Comparison of ENCODE assay signal across 8 cellular contexts in the genomic region with DNA sequence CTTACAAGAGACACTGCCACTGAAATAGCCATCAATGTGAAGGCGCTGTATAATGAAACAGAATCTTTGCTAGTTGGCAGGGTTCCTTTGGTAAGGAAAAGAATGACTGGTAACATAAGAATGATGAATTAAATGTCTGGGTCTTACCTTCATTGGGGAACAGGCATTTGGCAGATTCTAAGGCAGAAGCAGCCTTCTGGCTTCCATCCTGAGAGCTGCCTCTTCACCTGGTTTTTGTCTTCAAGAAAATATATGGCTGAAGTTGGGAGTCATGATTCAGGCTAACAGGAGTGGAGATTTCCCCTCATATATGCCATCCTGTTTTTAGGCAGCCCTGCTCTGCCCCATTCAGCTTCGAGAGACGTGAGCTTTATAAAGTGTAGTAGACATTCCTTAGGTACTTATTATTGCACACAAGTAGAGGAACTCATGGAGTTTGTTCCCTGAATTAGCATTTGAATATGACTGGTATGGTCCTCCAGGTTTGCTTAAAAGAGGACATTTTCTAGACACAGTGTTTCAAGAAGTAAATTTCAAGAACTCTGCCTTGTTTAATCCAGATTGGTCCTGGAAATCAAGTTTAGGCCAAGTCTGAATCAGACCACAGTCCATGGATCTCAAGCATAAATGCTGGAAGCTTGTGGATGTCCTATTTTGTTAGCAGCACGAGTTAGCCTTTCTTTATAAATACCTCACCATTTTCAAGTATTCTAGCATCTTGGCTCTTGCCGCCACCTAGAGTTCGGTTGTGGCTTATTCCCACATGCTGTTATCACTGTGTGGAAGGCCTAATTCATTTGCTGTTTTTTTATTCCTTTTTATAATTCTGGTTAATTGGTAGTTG. TPM values are rescaled to one million over a fixed set of nuclear protein-coding genes. Genes with fewer than 3 reads are reported as not detected.
DNase-seq lines count a peak whose midpoint lies in the region; ATAC-seq and TF ChIP-seq lines count a peak whose summit lies in the region.

No MANE protein-coding gene starts in this region.

- H3K4me3 Mint-ChIP-seq in activated T-cell treated with anti-CD3 and anti-CD28 coated beads, Interleukin-2, amount 50 U/mL, for 4 hours, result no peak overlapping the region
- no peak overlapping the region for H3K4me3 Mint-ChIP-seq in activated CD8-positive, alpha-beta T cell treated with anti-CD3 and anti-CD28 coated beads, Interleukin-2, amount 10 ng/mL, durations not matched to agents 7 days and 5 days

- no peak overlapping the region for H3K9ac ChIP-seq in MM.1S (ENCODE audit: low read length)
- 0 out of 2 replicates have a peak overlapping the region, but pooled peaks have one; percentile 9 for H3K9ac ChIP-seq in iPS-20b (ENCODE audit: low read depth, low read length)

- H3K4me1 ChIP-seq in MM.1S (ENCODE audit: low read length), result no peaks in the 10 kb centered on the region
- peaks cover 18% of the 10 kb centered on the region for H3K4me1 ChIP-seq in iPS-20b (ENCODE audit: insufficient read depth, low read length)

- no peak overlapping the region for H3K27ac Mint-ChIP-seq in activated CD8-positive, alpha-beta T cell treated with anti-CD3 and anti-CD28 coated beads, Interleukin-2, amount 10 ng/mL, durations not matched to agents 7 days and 5 days

- no peaks in the 10 kb centered on the region for H3K79me2 ChIP-seq in MM.1S (ENCODE audit: low read length)

- no peak overlapping the region for H3K27ac ChIP-seq in MM.1S (ENCODE audit: low read length)
- no peak overlapping the region for H3K27ac ChIP-seq in iPS-20b (ENCODE audit: low read length)

- CTCF ChIA-PET in activated CD8-positive, alpha-beta T cell treated with anti-CD3 and anti-CD28 coated beads, Interleukin-2, amount 10 ng/mL, durations not matched to agents 7 days and 5 days (lab: Charles Lee), result interaction anchor here (1.0 to 1.9 kb wide), 5 partner anchors 12 to 547 kb away, joined by 3 to 14 read pairs (median 5); no protein-coding TSS in a partner anchor

- H3F3A ChIP-seq in MM.1S (ENCODE audit: insufficient read depth, low read length), result no peaks in the 10 kb centered on the region

- H3K27me3 Mint-ChIP-seq in activated T-cell treated with anti-CD3 and anti-CD28 coated beads, Interleukin-2, amount 50 U/mL, for 4 hours (ENCODE audit: low read depth), result no peaks in the 10 kb centered on the region
- no peaks in the 10 kb centered on the region for H3K27me3 Mint-ChIP-seq in activated CD8-positive, alpha-beta T cell treated with anti-CD3 and anti-CD28 coated beads, Interleukin-2, amount 10 ng/mL, durations not matched to agents 7 days and 5 days (ENCODE audit: low read depth)

- H3K9me3 Mint-ChIP-seq in activated T-cell treated with anti-CD3 and anti-CD28 coated beads, Interleukin-2, amount 50 U/mL, for 4 hours, result no peaks in the 10 kb centered on the region
- H3K9me3 Mint-ChIP-seq in activated CD8-positive, alpha-beta T cell treated with anti-CD3 and anti-CD28 coated beads, Interleukin-2, amount 10 ng/mL, durations not matched to agents 7 days and 5 days (ENCODE audit: insufficient read depth), result no peaks in the 10 kb centered on the region

- no peaks in the 10 kb centered on the region for H3K36me3 ChIP-seq in MM.1S (replicated peaks; ENCODE audit: insufficient read depth, low read length)
- H3K36me3 ChIP-seq in iPS-20b (ENCODE audit: insufficient read depth, low read depth, low read length), result peaks cover 13% of the 10 kb centered on the region

- POLR2A ChIA-PET in activated CD8-positive, alpha-beta T cell treated with anti-CD3 and anti-CD28 coated beads, Interleukin-2, amount 10 ng/mL, durations not matched to agents 7 days and 5 days (lab: Charles Lee), result no interaction called here

- H3K27me3 ChIP-seq in MM.1S (replicated peaks; ENCODE audit: insufficient read depth, low read length) (no peaks in the 10 kb centered on the region), iPS-20b (ENCODE audit: insufficient read depth, low read length) (no peaks in the 10 kb centered on the region)

- H3K9me3 ChIP-seq in MM.1S (replicated peaks; ENCODE audit: insufficient read depth, low read length), result no peaks in the 10 kb centered on the region
- no peaks in the 10 kb centered on the region for H3K9me3 ChIP-seq in iPS-20b (ENCODE audit: insufficient read depth, low read depth, low read length)

- H3K4me3 ChIP-seq in MM.1S (ENCODE audit: low read length), result no peak overlapping the region
- H3K4me3 ChIP-seq in iPS-20b (ENCODE audit: low read length), result no peak overlapping the region

- H3K4me1 Mint-ChIP-seq in activated T-cell treated with anti-CD3 and anti-CD28 coated beads, Interleukin-2, amount 50 U/mL, for 4 hours (ENCODE audit: low read depth), result no peaks in the 10 kb centered on the region
- H3K4me1 Mint-ChIP-seq in activated CD8-positive, alpha-beta T cell treated with anti-CD3 and anti-CD28 coated beads, Interleukin-2, amount 10 ng/mL, durations not matched to agents 7 days and 5 days (ENCODE audit: low read depth), result no peaks in the 10 kb centered on the region

- no peaks in the 10 kb centered on the region for H3K9me2 ChIP-seq in MM.1S (replicated peaks; ENCODE audit: insufficient read depth, low read length)

- peaks cover 36% of the 10 kb centered on the region for H3K36me3 Mint-ChIP-seq in activated T-cell treated with anti-CD3 and anti-CD28 coated beads, Interleukin-2, amount 50 U/mL, for 4 hours (ENCODE audit: insufficient read depth)
- peaks cover 36% of the 10 kb centered on the region for H3K36me3 Mint-ChIP-seq in activated CD8-positive, alpha-beta T cell treated with anti-CD3 and anti-CD28 coated beads, Interleukin-2, amount 10 ng/mL, durations not matched to agents 7 days and 5 days (ENCODE audit: low read depth)

- DNase-seq in activated T-cell treated with anti-CD3 and anti-CD28 coated beads, Interleukin-2, amount 50 U/mL, for 4 hours, result peak; percentile 6
- DNase-seq in activated T-cell treated with anti-CD3 and anti-CD28 coated beads, Interleukin-2, amount 50 U/mL, for 1 hour, result no peak
- DNase-seq in MM.1S, result peak; percentile 39
- peak; percentile 45 for DNase-seq in activated CD8-positive, alpha-beta T cell treated with anti-CD3 and anti-CD28 coated beads, Interleukin-2, amount 10 ng/mL, durations not matched to agents 7 days and 5 days
- no peak for DNase-seq in NCI-H187 treated with DMSO at 0.1 percent for 48 hours (lab: John Stamatoyannopoulos, UW)

- no peaks in the 10 kb centered on the region for H4K20me1 ChIP-seq in MM.1S (ENCODE audit: insufficient read depth, low read length)

- TF ChIP-seq CTCF in MM.1S (IDR thresholded peaks at IDR 0.05; ENCODE audit: low read length), result peak; percentile 47

- H2AFZ ChIP-seq in MM.1S (ENCODE audit: low read length), result no peak overlapping the region

- no peak overlapping the region for H3K4me2 ChIP-seq in MM.1S (ENCODE audit: low read depth, low read length)

- no peak for ATAC-seq in activated T-cell treated with anti-CD3 and anti-CD28 coated beads, Interleukin-2, amount 50 U/mL, for 4 hours
- peak; percentile 51 for ATAC-seq in activated CD8-positive, alpha-beta T cell treated with anti-CD3 and anti-CD28 coated beads, Interleukin-2, amount 10 ng/mL, durations not matched to agents 7 days and 5 days
- ATAC-seq in HG02884 (IDR thresholded peaks at IDR 0.05; ENCODE audit: unreplicated experiment) (no peak), GM18498 (IDR thresholded peaks at IDR 0.05; ENCODE audit: unreplicated experiment) (no peak)

RNA-seq across cellular contexts. Expression of gene AKAP11, which starts 56.2 kb away (rescaled TPM):
- total RNA-seq in activated T-cell treated with anti-CD3 and anti-CD28 coated beads, Interleukin-2, amount 50 U/mL, for 4 hours, result 10 to 100 TPM; 26.9 to 29.8 (median 29.2) TPM
- 10 to 100 TPM; 25.8 to 27.1 TPM for total RNA-seq in activated CD8-positive, alpha-beta T cell treated with anti-CD3 and anti-CD28 coated beads, Interleukin-2, amount 10 ng/mL, durations not matched to agents 7 days and 5 days

Comparison
In these comparisons a context has a peak if more than half of its experiments do, and no peak if none do; other contexts are left out.
1. DNase-seq: peak in activated T-cell treated with anti-CD3 and anti-CD28 coated beads, Interleukin-2, amount 50 U/mL, for 4 hours (single experiment), MM.1S (single experiment) and activated CD8-positive, alpha-beta T cell treated with anti-CD3 and anti-CD28 coated beads, Interleukin-2, amount 10 ng/mL, durations not matched to agents 7 days and 5 days (single experiment); none in activated T-cell treated with anti-CD3 and anti-CD28 coated beads, Interleukin-2, amount 50 U/mL, for 1 hour (single experiment) and NCI-H187 treated with DMSO at 0.1 percent for 48 hours (single experiment).